In the genomic region with DNA sequence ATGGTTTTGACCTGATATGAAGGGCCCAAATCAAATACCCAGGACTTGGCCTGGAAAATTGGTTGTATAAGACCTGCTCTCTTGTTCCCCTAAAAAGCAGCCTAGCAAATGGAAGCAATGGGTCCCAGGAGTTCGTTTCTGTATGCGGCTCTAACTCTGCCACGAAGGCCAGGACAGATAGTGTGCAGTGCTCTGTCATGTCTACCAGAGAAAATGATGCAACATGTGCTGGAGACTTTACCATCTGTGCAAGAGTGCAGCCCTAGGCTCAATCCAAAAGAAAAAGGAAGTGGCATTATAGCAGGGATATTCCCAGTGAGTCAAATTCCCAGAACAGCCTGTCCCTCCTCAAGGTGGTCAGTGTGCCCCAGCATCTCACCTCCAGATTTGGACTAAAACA, we compare ENCODE assay signal across 9 cellular contexts.
DNase-seq lines count a peak whose midpoint lies in the region; ATAC-seq and TF ChIP-seq lines count a peak whose summit lies in the region.
"Had no signal": no experiment of that assay in that cellular context is flagged by ENCODE, and none has a peak within 500 bp of the region (broad histone marks: within the 10 kb centered on the region; RNA-seq: fewer than 3 reads in every experiment).

No MANE protein-coding gene starts in this region.

- peaks cover 41% of the 10 kb centered on the region for H3K4me1 Mint-ChIP-seq in activated CD4-positive, alpha-beta T cell treated with anti-CD3 and anti-CD28 coated beads, Interleukin-2, amount 10 ng/mL, durations not matched to agents 24 days and 14 days
- H3K4me1 Mint-ChIP-seq in T-cell: peaks cover 39 to 52% (median 50%) of the 10 kb centered on the region in 3 donors

- ATAC-seq in HG02973 (IDR thresholded peaks at IDR 0.05; ENCODE audit: unreplicated experiment): peak; percentile 23
- ATAC-seq in T-cell (replicated peaks in 1 of 4): peak; percentile 26 to 40 (median 30)

- intact Hi-C loops in activated CD4-positive, alpha-beta T cell treated with anti-CD3 and anti-CD28 coated beads, Interleukin-2, amount 10 ng/mL, durations not matched to agents 24 days and 14 days (cut with micrococcal nuclease): loop anchor here (1.0 to 5.0 kb wide), 11 partner anchors 11 to 891 kb away; no protein-coding TSS in a partner anchor
- intact Hi-C loops in left ventricle myocardium inferior (cut with micrococcal nuclease): no loop called here
- intact Hi-C loops in tibial artery (cut with DNase I; ENCODE audit: low total_unique reads): no loop called here

- H3K4me1 ChIP-seq in left ventricle myocardium inferior: peaks cover 5% of the 10 kb centered on the region
- peaks cover 0 to 1% (median under 1%) of the 10 kb centered on the region in 4 donors for H3K4me1 ChIP-seq in tibial artery
- H3K4me1 ChIP-seq: parathyroid adenoma had no signal

- no peak for DNase-seq in activated CD4-positive, alpha-beta T cell treated with anti-CD3 and anti-CD28 coated beads, Interleukin-2, amount 10 ng/mL, durations not matched to agents 24 days and 14 days
- DNase-seq in activated CD4-positive, alpha-beta T cell treated with anti-CD3 and anti-CD28 coated beads for 1 hour: no peak
- DNase-seq in T-cell (no peak), left ventricle myocardium inferior (no peak), GF-D8 (lab: John Stamatoyannopoulos, UW) (no peak), tibial artery (no peak)
- DNase-seq in activated CD4-positive, CD25-positive, alpha-beta regulatory T cell treated with anti-CD3 and anti-CD28 coated beads, Interleukin-2, amount 50 U/mL, for 72 hours: no peak

- POLR2A ChIA-PET in T-cell (lab: Charles Lee): interaction anchor here in 1 of 2 donors (0.5 to 0.6 kb wide), 3 partner anchors 21 to 1453 kb away, joined by 3 to 4 read pairs (median 3); no protein-coding TSS in a partner anchor

- H3K4me3 ChIP-seq in left ventricle myocardium inferior: no peak overlapping the region
- H3K4me3 ChIP-seq in tibial artery: no peak overlapping the region

- TF ChIP-seq CTCF in left ventricle myocardium inferior (IDR thresholded peaks at IDR 0.05; ENCODE audit: borderline replicate concordance) (no peak), tibial artery (IDR thresholded peaks at IDR 0.05) (no peak)

- H3K36me3 Mint-ChIP-seq in activated CD4-positive, alpha-beta T cell treated with anti-CD3 and anti-CD28 coated beads, Interleukin-2, amount 10 ng/mL, durations not matched to agents 24 days and 14 days (ENCODE audit: low read depth): peaks cover 2% of the 10 kb centered on the region
- no peaks in the 10 kb centered on the region for H3K36me3 Mint-ChIP-seq in T-cell

- no peaks in the 10 kb centered on the region for H3K9me3 ChIP-seq in left ventricle myocardium inferior (replicated peaks)
- no peaks in the 10 kb centered on the region for H3K9me3 ChIP-seq in tibial artery

- H3K27ac ChIP-seq in left ventricle myocardium inferior (replicated peaks): peak overlapping the region; percentile 61
- H3K27ac ChIP-seq in tibial artery: no peak overlapping the region
- H3K27ac ChIP-seq: parathyroid adenoma had no signal

- H3K9me3 Mint-ChIP-seq in activated CD4-positive, alpha-beta T cell treated with anti-CD3 and anti-CD28 coated beads, Interleukin-2, amount 10 ng/mL, durations not matched to agents 24 days and 14 days: peaks cover 8% of the 10 kb centered on the region
- H3K9me3 Mint-ChIP-seq in T-cell: no peaks in the 10 kb centered on the region

- peak overlapping the region; percentile 84 for H3K27ac Mint-ChIP-seq in activated CD4-positive, alpha-beta T cell treated with anti-CD3 and anti-CD28 coated beads, Interleukin-2, amount 10 ng/mL, durations not matched to agents 24 days and 14 days
- peak overlapping the region; percentile 82 to 91 for H3K27ac Mint-ChIP-seq in T-cell

- no peaks in the 10 kb centered on the region for H3K27me3 ChIP-seq in left ventricle myocardium inferior (ENCODE audit: low read depth)
- H3K27me3 ChIP-seq in tibial artery: no peaks in the 10 kb centered on the region

- peak overlapping the region; percentile 37 for H3K4me3 Mint-ChIP-seq in activated CD4-positive, alpha-beta T cell treated with anti-CD3 and anti-CD28 coated beads, Interleukin-2, amount 10 ng/mL, durations not matched to agents 24 days and 14 days
- H3K4me3 Mint-ChIP-seq in T-cell: peak overlapping the region; percentile 42 to 66 (median 46)

- CTCF ChIA-PET in T-cell (lab: Charles Lee): interaction anchor here (0.5 to 0.9 kb wide), 4 partner anchors 21 to 716 kb away, joined by 3 to 5 read pairs (median 3); no protein-coding TSS in a partner anchor

- H3K36me3 ChIP-seq in left ventricle myocardium inferior (no peaks in the 10 kb centered on the region), tibial artery (no peaks in the 10 kb centered on the region)

- peaks cover 13% of the 10 kb centered on the region for H3K27me3 Mint-ChIP-seq in activated CD4-positive, alpha-beta T cell treated with anti-CD3 and anti-CD28 coated beads, Interleukin-2, amount 10 ng/mL, durations not matched to agents 24 days and 14 days
- H3K27me3 Mint-ChIP-seq in T-cell: no peaks in the 10 kb centered on the region
